ENCODE assay signal across 23 cellular contexts in the genomic region with DNA sequence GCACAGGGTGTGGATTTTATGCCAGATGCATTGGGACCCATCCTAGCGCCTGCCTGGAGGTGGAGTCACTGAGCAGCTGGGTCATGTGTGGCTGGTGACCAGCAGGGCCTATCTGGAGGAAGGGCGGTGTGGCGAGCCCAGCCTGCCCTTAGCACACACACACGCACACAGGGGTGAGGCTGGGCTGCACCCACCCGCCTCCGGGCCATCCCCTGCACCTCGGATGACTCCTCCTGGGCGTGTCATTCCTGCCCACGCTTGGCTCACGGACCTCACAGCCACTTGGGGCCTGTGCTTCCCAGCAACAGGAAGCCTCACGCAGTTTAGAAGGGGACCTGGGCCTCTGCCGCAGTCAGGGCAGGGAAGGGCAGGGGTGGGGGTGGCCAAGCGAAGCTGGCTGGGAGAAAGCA. TPM values are rescaled to one million over a fixed set of nuclear protein-coding genes. Genes with fewer than 3 reads are reported as not detected.
DNase-seq lines count a peak whose midpoint lies in the region; ATAC-seq and TF ChIP-seq lines count a peak whose summit lies in the region.
"Had no signal": no experiment of that assay in that cellular context is flagged by ENCODE, and none has a peak within 500 bp of the region (broad histone marks: within the 10 kb centered on the region; RNA-seq: fewer than 3 reads in every experiment).

No MANE protein-coding gene starts in this region.

- peak; percentile 98 for ATAC-seq in esophagus mucosa
- ATAC-seq in left lung, result peak; percentile 10
- ATAC-seq: activated CD4-positive, CD25-positive, alpha-beta regulatory T cell treated with anti-CD3 and anti-CD28 coated beads, Interleukin-2, amount 50 U/mL, for 24 hours; left colon; Panc1 had no signal

- no peak overlapping the region for H3K4me3 ChIP-seq in left lung
- no peak overlapping the region for H3K4me3 ChIP-seq in suprapubic skin
- H3K4me3 ChIP-seq in BE2C (ENCODE audit: low read depth, low read length), result no peak overlapping the region
- H3K4me3 ChIP-seq: BLaER1, sigmoid colon, upper lobe of left lung had no signal

- H3K36me3 ChIP-seq in left lung (no peaks in the 10 kb centered on the region), suprapubic skin (no peaks in the 10 kb centered on the region), BE2C (no peaks in the 10 kb centered on the region)
- H3K36me3 ChIP-seq: BLaER1, sigmoid colon, upper lobe of left lung had no signal

- TF ChIP-seq POLR2A in suprapubic skin (IDR thresholded peaks at IDR 0.05), result no peak

- WGBS in suprapubic skin, result 43% methylated on average over 8 of the region's 13 CpGs

- DNase-seq in RWPE1 (ENCODE audit: low spot score) (peak; percentile 75), left lung (no peak), suprapubic skin (ENCODE audit: low spot score in 2 of 2) (no peak), COR-L47 (lab: John Stamatoyannopoulos, UW) (no peak), BE2C (no peak), SW 1271 (lab: John Stamatoyannopoulos, UW) (no peak)
- DNase-seq: activated naive CD8-positive, alpha-beta T cell treated with anti-CD3 and anti-CD28 coated beads, Interleukin-2, amount 10 ng/mL, durations not matched to agents 7 days and 5 days; activated T-cell treated with anti-CD3 and anti-CD28 coated beads, Interleukin-2, amount 50 U/mL, for 1 hour; glutamatergic neuron; left colon; NCI-H2081 treated with DMSO at 0.1 percent for 48 hours; NCI-H69; sigmoid colon; stimulated activated CD4-positive, alpha-beta T cell treated with anti-CD3 and anti-CD28 coated beads, Interleukin-4, amount 100 ng/mL, for 24 hours; upper lobe of left lung had no signal

- TF ChIP-seq CTCF in RWPE1 (conservative IDR thresholded peaks at IDR 0.05; ENCODE audit: low read depth) (no peak), left lung (IDR thresholded peaks at IDR 0.05) (no peak), suprapubic skin (IDR thresholded peaks at IDR 0.05) (no peak), BE2C (IDR thresholded peaks at IDR 0.05; ENCODE audit: low read depth, low read length) (no peak)

- H3K27ac ChIP-seq in RWPE1 (peak overlapping the region; percentile 57), left lung (no peak overlapping the region), suprapubic skin (peak overlapping the region; percentile 36)
- H3K27ac ChIP-seq: BLaER1, upper lobe of left lung had no signal

- intact Hi-C loops in left lung (cut with DNase I), result no loop called here

- H3K9me3 ChIP-seq in left lung (peaks cover 0 to 6% of the 10 kb centered on the region in 2 donors), suprapubic skin (no peaks in the 10 kb centered on the region), BE2C (0 out of 2 replicates have a peak, but pooled peaks cover 3% of the 10 kb centered on the region)
- H3K9me3 ChIP-seq: sigmoid colon had no signal

- H3K27me3 ChIP-seq in left lung (no peaks in the 10 kb centered on the region), suprapubic skin (no peaks in the 10 kb centered on the region), BE2C (no peaks in the 10 kb centered on the region)
- H3K27me3 ChIP-seq: BLaER1, upper lobe of left lung had no signal

- no peak for TF ChIP-seq EP300 in suprapubic skin (IDR thresholded peaks at IDR 0.05)

- H3K4me1 ChIP-seq in left lung, result no peaks in the 10 kb centered on the region
- peaks cover 44% of the 10 kb centered on the region for H3K4me1 ChIP-seq in suprapubic skin
- no peaks in the 10 kb centered on the region for H3K4me1 ChIP-seq in BE2C
- H3K4me1 ChIP-seq: sigmoid colon, upper lobe of left lung had no signal

- CTCF ChIA-PET in RWPE1 (lab: Yijun Ruan, JAX), result interaction anchor here (0.7 to 0.8 kb wide), 2 partner anchors 79 to 84 kb away, joined by 3 read pairs; no protein-coding TSS in a partner anchor

- POLR2A ChIA-PET in RWPE1 (lab: Yijun Ruan, JAX; ENCODE audit: low non-redundant PET), result interaction anchor here (0.7 kb wide), 1 partner anchor 79 kb away, joined by 4 read pairs; no protein-coding TSS in a partner anchor

RNA-seq across cellular contexts. Expression of a gene that starts 36.2 kb away (rescaled TPM):
- total RNA-seq in esophagus mucosa (13.7 TPM), left lung (under 1 TPM; 0.82 to 0.92 TPM), suprapubic skin (10 to 100 TPM; 11.7 to 20.7 (median 15.5) TPM)
- polyA plus RNA-seq in BE2C (2012; ENCODE audit: insufficient read depth, insufficient read length, low read depth), result not detected
- total RNA-seq: activated naive CD8-positive, alpha-beta T cell treated with anti-CD3 and anti-CD28 coated beads, Interleukin-2, amount 10 ng/mL, durations not matched to agents 7 days and 5 days; HT1080; M059J; natural killer cell treated with Interleukin-12 subunit alpha and Interleukin-12 subunit beta and Interleukin-15 and Interleukin-18, amount 100 ng/mL, for 72 hours; T-helper 1 cell treated with Interleukin-12 subunit alpha and Interleukin-12 subunit beta and Interleukin-4 antibody, amounts not matched to agents 30 ng/mL and 1 ng/mL, for 36 hours had no signal

Comparison
In these comparisons a context has a peak if more than half of its experiments do, and no peak if none do; other contexts are left out.
1. H3K27ac ChIP-seq: peak in RWPE1 (single experiment) and suprapubic skin (single experiment); none in left lung (0 of 2).